Comparison of ENCODE assay signal across 20 cellular contexts in genomic region chr5:38410304-38410990, GRCh38.
"Had no signal": no experiment of that assay in that cellular context is flagged by ENCODE, and none has a peak within 500 bp of the region (broad histone marks: within the 10 kb centered on the region; RNA-seq: fewer than 3 reads in every experiment).

No MANE protein-coding gene starts in this region.

- H3K9me3 ChIP-seq: SJSA1 had no signal

- ATAC-seq: K562 had no signal

- H3K27ac Mint-ChIP-seq: IgD-negative memory B cell had no signal

- H3K36me3 Mint-ChIP-seq: IgD-negative memory B cell had no signal

- H3K9me3 Mint-ChIP-seq: IgD-negative memory B cell had no signal

- H3K27ac ChIP-seq: HL-60, KMS-11, SJSA1, SK-N-MC had no signal

- H3K4me3 ChIP-seq: K562, SJSA1, SK-N-MC had no signal

- H3K4me1 Mint-ChIP-seq: IgD-negative memory B cell had no signal

- H3K9ac ChIP-seq: KMS-11 had no signal

- H3K36me3 ChIP-seq: SJSA1 had no signal

- DNase-seq: Kasumi-1, MM.1S, NCI-H1092 treated with DMSO at 0.1 percent for 48 hours, NCI-H1436, NCI-H187, NCI-H2029, NCI-H2081 treated with DMSO at 0.1 percent for 48 hours, NCI-H2227 treated with DMSO at 0.1 percent for 48 hours, NCI-H524, NCI-H526 treated with DMSO at 0.1 percent for 48 hours, NCI-H774, Right ventricle myocardium superior, RPMI8226, SIG-M5 had no signal

- H3K4me3 Mint-ChIP-seq: IgD-negative memory B cell had no signal

- H3K4me1 ChIP-seq: SJSA1 had no signal
